Comparison of ENCODE assay signal across 8 cellular contexts in the genomic region with DNA sequence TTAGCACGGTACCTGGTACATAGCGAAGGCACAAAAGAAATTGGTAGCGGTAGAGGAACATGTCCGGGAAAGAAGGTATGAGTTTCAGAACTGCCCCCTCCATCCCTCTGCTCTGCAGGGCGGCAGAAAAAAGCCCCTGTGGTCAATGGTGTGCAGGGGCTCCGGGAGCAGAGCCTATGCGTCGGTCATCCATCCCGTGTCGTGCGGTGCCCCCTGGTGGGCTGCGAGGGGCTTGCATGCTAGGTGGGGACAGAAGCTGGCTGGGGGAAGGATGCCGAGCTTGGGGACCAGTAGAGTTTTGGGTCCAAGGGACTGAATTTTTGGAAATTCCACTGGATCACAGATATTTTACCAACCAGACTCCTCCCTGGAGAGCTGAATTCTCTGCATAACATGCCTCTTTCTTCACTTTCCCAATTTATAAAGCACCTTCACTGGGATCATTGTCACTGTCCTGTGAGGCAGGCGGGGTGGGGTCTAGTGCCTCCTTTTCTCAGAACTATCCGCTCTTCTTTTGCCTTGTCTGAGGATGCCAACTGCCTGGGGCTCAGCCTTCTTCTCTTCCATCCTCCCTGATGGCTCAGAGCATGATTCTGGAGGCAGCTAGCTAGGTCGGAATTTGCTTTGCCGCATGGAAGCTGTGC.
DNase-seq lines count a peak whose midpoint lies in the region; ATAC-seq and TF ChIP-seq lines count a peak whose summit lies in the region.

No MANE protein-coding gene starts in this region.

- 41 to 72% methylated on average over 8 to 17 of the region's 17 CpGs for WGBS in endodermal cell (ENCODE audit: insufficient coverage in 1 of 2, insufficient read length in 1 of 2), 2 experiments

- H3K4me1 ChIP-seq in endodermal cell (ENCODE audit: control insufficient read depth, insufficient read depth, low read length): peaks cover 5% of the 10 kb centered on the region

- ATAC-seq in GM18498 (IDR thresholded peaks at IDR 0.05; ENCODE audit: unreplicated experiment): peak; percentile 62
- peak; percentile 87 for ATAC-seq in activated CD8-positive, alpha-beta T cell treated with anti-CD3 and anti-CD28 coated beads, Interleukin-2, amount 10 ng/mL, durations not matched to agents 7 days and 5 days

- no peaks in the 10 kb centered on the region for H3K9me3 ChIP-seq in endodermal cell (ENCODE audit: control insufficient read depth, low read length)

- POLR2A ChIA-PET in activated CD8-positive, alpha-beta T cell treated with anti-CD3 and anti-CD28 coated beads, Interleukin-2, amount 10 ng/mL, durations not matched to agents 7 days and 5 days (lab: Charles Lee): no interaction called here

- no peak overlapping the region for H3K27ac ChIP-seq in endodermal cell (ENCODE audit: low read depth, low read length)

- no peaks in the 10 kb centered on the region for H3K36me3 ChIP-seq in endodermal cell (ENCODE audit: control insufficient read depth, insufficient read depth, low read length)

- H3K4me1 Mint-ChIP-seq in activated CD8-positive, alpha-beta T cell treated with anti-CD3 and anti-CD28 coated beads, Interleukin-2, amount 10 ng/mL, durations not matched to agents 7 days and 5 days (ENCODE audit: low read depth): no peaks in the 10 kb centered on the region
- H3K4me1 Mint-ChIP-seq in endodermal cell: peaks cover 7% of the 10 kb centered on the region

- no peak overlapping the region for H3K4me3 ChIP-seq in endodermal cell (ENCODE audit: low read length)

- H3K27ac Mint-ChIP-seq in activated CD8-positive, alpha-beta T cell treated with anti-CD3 and anti-CD28 coated beads, Interleukin-2, amount 10 ng/mL, durations not matched to agents 7 days and 5 days: no peak overlapping the region
- no peak overlapping the region for H3K27ac Mint-ChIP-seq in endodermal cell

- no peaks in the 10 kb centered on the region for H3K9me3 Mint-ChIP-seq in activated CD8-positive, alpha-beta T cell treated with anti-CD3 and anti-CD28 coated beads, Interleukin-2, amount 10 ng/mL, durations not matched to agents 7 days and 5 days (ENCODE audit: insufficient read depth)
- no peaks in the 10 kb centered on the region for H3K9me3 Mint-ChIP-seq in endodermal cell

- H3K27me3 ChIP-seq in endodermal cell (ENCODE audit: control insufficient read depth, insufficient read depth, low read length, poor library complexity, severe bottlenecking): peaks cover 31% of the 10 kb centered on the region

- H3K27me3 Mint-ChIP-seq in activated CD8-positive, alpha-beta T cell treated with anti-CD3 and anti-CD28 coated beads, Interleukin-2, amount 10 ng/mL, durations not matched to agents 7 days and 5 days (ENCODE audit: low read depth): peaks cover 6% of the 10 kb centered on the region
- H3K27me3 Mint-ChIP-seq in endodermal cell (ENCODE audit: insufficient read depth): peaks cover 4% of the 10 kb centered on the region

- H3K4me3 Mint-ChIP-seq in activated CD8-positive, alpha-beta T cell treated with anti-CD3 and anti-CD28 coated beads, Interleukin-2, amount 10 ng/mL, durations not matched to agents 7 days and 5 days: no peak overlapping the region
- no peak overlapping the region for H3K4me3 Mint-ChIP-seq in endodermal cell

- no peak overlapping the region for H3K9ac ChIP-seq in endodermal cell (ENCODE audit: extremely low read depth, low read length, poor library complexity, severe bottlenecking)

- no peaks in the 10 kb centered on the region for H3K36me3 Mint-ChIP-seq in activated CD8-positive, alpha-beta T cell treated with anti-CD3 and anti-CD28 coated beads, Interleukin-2, amount 10 ng/mL, durations not matched to agents 7 days and 5 days (ENCODE audit: low read depth)
- no peaks in the 10 kb centered on the region for H3K36me3 Mint-ChIP-seq in endodermal cell (ENCODE audit: low read depth)

- CTCF ChIA-PET in activated CD8-positive, alpha-beta T cell treated with anti-CD3 and anti-CD28 coated beads, Interleukin-2, amount 10 ng/mL, durations not matched to agents 7 days and 5 days (lab: Charles Lee): interaction anchor here (0.6 to 2.9 kb wide), 40 partner anchors 8 to 540 kb away, joined by 3 to 57 read pairs (median 4); partner anchors contain the start of gene SMOC1

- DNase-seq in AG08395 (ENCODE audit: low spot score): peak; percentile 31
- DNase-seq in NCI-H226: peak; percentile 11
- peak; percentile 76 for DNase-seq in activated CD8-positive, alpha-beta T cell treated with anti-CD3 and anti-CD28 coated beads, Interleukin-2, amount 10 ng/mL, durations not matched to agents 7 days and 5 days
- DNase-seq in endodermal cell: peak; percentile 96
- DNase-seq in mucosa of gallbladder (ENCODE audit: low spot score): peak; percentile 73
- peak; percentile 63 for DNase-seq in stimulated activated CD8-positive, alpha-beta memory T cell treated with anti-CD3 and anti-CD28 coated beads, Interleukin-7, amount 100 ng/mL, for 24 hours (ENCODE audit: low read depth)
- no peak for DNase-seq in foreskin melanocyte

- TF ChIP-seq CTCF in endodermal cell (conservative IDR thresholded peaks at IDR 0.05): peak; percentile 98
